8 cellular contexts compared by ENCODE assay signal in genomic region chr13:50244913-50245574, GRCh38.
A peak's percentile ranks its signal among the peaks of the same experiment; 100 is the strongest.
DNase-seq lines count a peak whose midpoint lies in the region; ATAC-seq, FAIRE-seq and TF ChIP-seq lines count a peak whose summit lies in the region.

No MANE protein-coding gene starts in this region.

- H2AFZ ChIP-seq in PC-9, result no peak overlapping the region

- H3K9me2 ChIP-seq in PC-9 (ENCODE audit: insufficient read depth), result 0 out of 2 replicates have a peak, but pooled peaks cover 3% of the 10 kb centered on the region

- H3K4me3 ChIP-seq in PC-9 (no peak overlapping the region), kidney (ENCODE audit: low read length in 2 of 2) (no peak overlapping the region)

- ATAC-seq in HG02970 (IDR thresholded peaks at IDR 0.05; ENCODE audit: low FRiP score, unreplicated experiment), result peak; percentile 86

- no peaks in the 10 kb centered on the region for H3K79me2 ChIP-seq in PC-9 (ENCODE audit: low read depth)

- H3K4me2 ChIP-seq in PC-9, result peak overlapping the region; percentile 55

- H3K9me3 ChIP-seq in PC-9 (ENCODE audit: insufficient read depth, low read depth) (peaks cover 10% of the 10 kb centered on the region), kidney (ENCODE audit: control insufficient read depth in 1 of 2, low read length in 2 of 2) (no peaks in the 10 kb centered on the region)

- FAIRE-seq in kidney (lab: Jason Lieb, UNC), result no peak

- H3K4me3 Mint-ChIP-seq in nephron progenitor cell, result no peak overlapping the region

- no peaks in the 10 kb centered on the region for H3K36me3 Mint-ChIP-seq in nephron progenitor cell (ENCODE audit: low read depth)

- H3K27ac Mint-ChIP-seq in nephron progenitor cell, result peak overlapping the region; percentile 69

- H3K4me1 ChIP-seq in PC-9 (replicated peaks; ENCODE audit: insufficient read depth) (peaks cover 23% of the 10 kb centered on the region), kidney (ENCODE audit: control insufficient read depth in 1 of 2, insufficient read depth in 1 of 2, low read depth in 1 of 2, low read length in 2 of 2) (no peaks in the 10 kb centered on the region)

- peaks cover 21% of the 10 kb centered on the region for H3F3A ChIP-seq in PC-9 (ENCODE audit: insufficient read depth, low read depth)

- peaks cover 56% of the 10 kb centered on the region for H3K4me1 Mint-ChIP-seq in nephron progenitor cell

- no peaks in the 10 kb centered on the region for H3K27me3 ChIP-seq in PC-9 (ENCODE audit: insufficient read depth, low read depth)

- no TSS peak for BruUV-seq in PC-9 (replicated peaks; lab: Mats Ljungman, UMichigan)

- POLR2A ChIA-PET in PC-9 (lab: Charles Lee; ENCODE audit: unreplicated experiment), result interaction anchor here (0.6 kb wide), 1 partner anchor 121 kb away, joined by 4 read pairs; no protein-coding TSS in a partner anchor

- H4K20me1 ChIP-seq in PC-9 (ENCODE audit: insufficient read depth), result no peaks in the 10 kb centered on the region

- CTCF ChIA-PET in PC-9 (lab: Charles Lee), result no interaction called here

- no peaks in the 10 kb centered on the region for H3K27me3 Mint-ChIP-seq in nephron progenitor cell (ENCODE audit: low read depth, poor library complexity)

- H3K27ac ChIP-seq in PC-9, result peak overlapping the region; percentile 67
- no peak overlapping the region for H3K27ac ChIP-seq in kidney (ENCODE audit: low read depth in 2 of 2, low read length in 2 of 2)

- H3K9ac ChIP-seq in kidney (ENCODE audit: low read length in 2 of 2), result no peak overlapping the region

- no peaks in the 10 kb centered on the region for H3K9me3 Mint-ChIP-seq in nephron progenitor cell

- H3K36me3 ChIP-seq in PC-9 (ENCODE audit: low read depth) (no peaks in the 10 kb centered on the region), kidney (ENCODE audit: control insufficient read depth in 1 of 2, insufficient read depth in 2 of 2, low read length in 2 of 2) (no peaks in the 10 kb centered on the region)

- no peak for TF ChIP-seq CTCF in PC-9 (conservative IDR thresholded peaks at IDR 0.05)
- no peak for TF ChIP-seq CTCF in nephron progenitor cell (IDR thresholded peaks at IDR 0.05)
- no peak for TF ChIP-seq CTCF in kidney (IDR thresholded peaks at IDR 0.05; ENCODE audit: borderline replicate concordance, extremely low read depth, insufficient read depth)

- peak; percentile 19 for DNase-seq in activated gamma-delta T cell treated with Interleukin-2 at 50 U/mL for 16 hours
- DNase-seq in activated gamma-delta T cell (lab: John Stamatoyannopoulos, UW), result no peak
- DNase-seq in PC-9, result peak; percentile 72 to 97
- peak; percentile 85 for DNase-seq in astrocyte of the hippocampus (ENCODE audit: low read depth, low spot score)
- DNase-seq in nephron progenitor cell, result no peak
- DNase-seq in NCI-H1417 (lab: John Stamatoyannopoulos, UW), result no peak
- DNase-seq in kidney, result no peak

- intact Hi-C loops in PC-9 (cut with micrococcal nuclease; ENCODE audit: unreplicated experiment) (loop anchor here (1.0 to 5.0 kb wide), 5 partner anchors 112 to 432 kb away; partner anchors contain the start of gene TRIM13), kidney (cut with DNase I) (no loop called here)

Comparison
In these comparisons a context has a peak if more than half of its experiments do, and no peak if none do; other contexts are left out.
1. DNase-seq: peak in activated gamma-delta T cell treated with Interleukin-2 at 50 U/mL for 16 hours (single experiment), PC-9 (2 of 2) and astrocyte of the hippocampus (single experiment); none in activated gamma-delta T cell (single experiment), nephron progenitor cell (single experiment), NCI-H1417 (0 of 3) and kidney (single experiment).